14 cellular contexts compared by ENCODE assay signal in the genomic region with DNA sequence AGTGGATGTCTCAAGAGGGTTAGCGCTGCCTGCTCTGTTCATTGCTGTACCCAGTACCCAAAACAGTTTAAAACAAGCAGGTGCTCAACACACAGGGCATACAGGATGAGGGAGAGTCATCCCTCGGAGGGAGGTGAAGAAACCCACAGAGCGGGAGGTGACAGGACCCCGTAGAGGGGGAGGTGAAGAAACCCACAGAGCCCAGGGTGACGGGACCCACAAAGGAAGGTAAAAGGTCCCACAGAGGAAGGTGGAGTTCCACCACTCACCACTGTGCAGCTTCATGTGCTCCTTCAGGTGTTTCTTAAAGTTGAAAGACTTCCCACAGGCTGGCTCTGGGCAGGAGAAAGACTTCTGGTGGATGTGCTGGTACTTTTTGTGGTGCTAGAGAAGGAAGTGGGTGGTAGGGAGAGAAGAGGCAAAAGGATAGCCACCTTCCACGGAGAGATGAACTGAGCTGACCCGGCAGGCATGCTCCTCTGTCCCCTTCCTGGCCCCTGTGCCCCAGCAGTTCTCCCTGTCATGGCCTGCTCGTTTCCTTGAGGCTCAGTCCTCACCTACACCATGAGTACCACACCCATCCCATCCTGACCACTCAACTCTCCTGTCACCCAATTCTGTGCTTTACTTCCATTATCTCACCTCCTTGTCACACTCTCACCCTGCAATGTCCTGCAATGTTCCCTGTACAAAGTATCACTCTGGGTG. TPM values are rescaled to one million over a fixed set of nuclear protein-coding genes. Genes with fewer than 3 reads are reported as not detected.
DNase-seq lines count a peak whose midpoint lies in the region; ATAC-seq lines count a peak whose summit lies in the region.
"Had no signal": no experiment of that assay in that cellular context is flagged by ENCODE, and none has a peak within 500 bp of the region (broad histone marks: within the 10 kb centered on the region; RNA-seq: fewer than 3 reads in every experiment).

No MANE protein-coding gene starts in this region.

- peak overlapping the region; percentile 44 for H3K27ac Mint-ChIP-seq in activated naive CD4-positive, alpha-beta T cell treated with anti-CD3 and anti-CD28 coated beads for 36 hours
- H3K27ac Mint-ChIP-seq in activated T-helper 1 cell treated with anti-CD3 and anti-CD28 coated beads, Interleukin-12 subunit alpha, Interleukin-12 subunit beta, Interleukin-2, Interleukin-4 antibody, amounts not matched to agents 30 ng/mL and 10 ng/mL and 1 ng/mL, durations not matched to agents 14 hours and 24 hours and 36 hours: peak overlapping the region; percentile 54
- peak overlapping the region in 1 of 10 donors; percentile 90 for H3K27ac Mint-ChIP-seq in naive thymus-derived CD8-positive, alpha-beta T cell

- no peaks in the 10 kb centered on the region for H3K9me3 Mint-ChIP-seq in activated naive CD4-positive, alpha-beta T cell treated with anti-CD3 and anti-CD28 coated beads for 36 hours
- H3K9me3 Mint-ChIP-seq in activated T-helper 1 cell treated with anti-CD3 and anti-CD28 coated beads, Interleukin-12 subunit alpha, Interleukin-12 subunit beta, Interleukin-2, Interleukin-4 antibody, amounts not matched to agents 30 ng/mL and 10 ng/mL and 1 ng/mL, durations not matched to agents 14 hours and 24 hours and 36 hours: no peaks in the 10 kb centered on the region
- H3K9me3 Mint-ChIP-seq in naive thymus-derived CD8-positive, alpha-beta T cell: no peaks in the 10 kb centered on the region
- H3K9me3 Mint-ChIP-seq: activated naive CD4-positive, alpha-beta T cell treated with anti-CD3 and anti-CD28 coated beads, Interleukin-2, amount 50 U/mL, for 24 hours had no signal

- ATAC-seq in naive thymus-derived CD8-positive, alpha-beta T cell: peak; percentile 58 to 78
- no peak for ATAC-seq in GM18907 (IDR thresholded peaks at IDR 0.05; ENCODE audit: unreplicated experiment)
- ATAC-seq in GM21423 (IDR thresholded peaks at IDR 0.05; ENCODE audit: unreplicated experiment): no peak

- intact Hi-C loops in activated naive CD4-positive, alpha-beta T cell treated with anti-CD3 and anti-CD28 coated beads for 36 hours (cut with micrococcal nuclease): no loop called here
- intact Hi-C loops in activated T-helper 1 cell treated with anti-CD3 and anti-CD28 coated beads, Interleukin-12 subunit alpha, Interleukin-12 subunit beta, Interleukin-2, Interleukin-4 antibody, amounts not matched to agents 30 ng/mL and 10 ng/mL and 1 ng/mL, durations not matched to agents 14 hours and 24 hours and 36 hours (cut with micrococcal nuclease): no loop called here

- peaks cover 40% of the 10 kb centered on the region for H3K4me1 Mint-ChIP-seq in activated naive CD4-positive, alpha-beta T cell treated with anti-CD3 and anti-CD28 coated beads for 36 hours (ENCODE audit: low read depth)
- H3K4me1 Mint-ChIP-seq in activated T-helper 1 cell treated with anti-CD3 and anti-CD28 coated beads, Interleukin-12 subunit alpha, Interleukin-12 subunit beta, Interleukin-2, Interleukin-4 antibody, amounts not matched to agents 30 ng/mL and 10 ng/mL and 1 ng/mL, durations not matched to agents 14 hours and 24 hours and 36 hours (ENCODE audit: low read depth): peaks cover 11% of the 10 kb centered on the region
- H3K4me1 Mint-ChIP-seq in naive thymus-derived CD8-positive, alpha-beta T cell: peaks cover 25 to 32% (median 26%) of the 10 kb centered on the region in 4 donors

- no peak overlapping the region for H3K4me3 Mint-ChIP-seq in activated naive CD4-positive, alpha-beta T cell treated with anti-CD3 and anti-CD28 coated beads for 36 hours
- no peak overlapping the region for H3K4me3 Mint-ChIP-seq in activated T-helper 1 cell treated with anti-CD3 and anti-CD28 coated beads, Interleukin-12 subunit alpha, Interleukin-12 subunit beta, Interleukin-2, Interleukin-4 antibody, amounts not matched to agents 30 ng/mL and 10 ng/mL and 1 ng/mL, durations not matched to agents 14 hours and 24 hours and 36 hours
- H3K4me3 Mint-ChIP-seq in naive thymus-derived CD8-positive, alpha-beta T cell: peak overlapping the region in 1 of 10 donors; percentile 41

- POLR2A ChIA-PET in naive thymus-derived CD8-positive, alpha-beta T cell (lab: Charles Lee): interaction anchor here (0.9 to 9.2 kb wide), 2 partner anchors 10 to 16 kb away, joined by 3 to 141 read pairs; partner anchors contain the start of gene ZNF672

- H3K36me3 Mint-ChIP-seq in activated naive CD4-positive, alpha-beta T cell treated with anti-CD3 and anti-CD28 coated beads for 36 hours (ENCODE audit: low read depth): peaks cover 37% of the 10 kb centered on the region
- peaks cover 33% of the 10 kb centered on the region for H3K36me3 Mint-ChIP-seq in activated T-helper 1 cell treated with anti-CD3 and anti-CD28 coated beads, Interleukin-12 subunit alpha, Interleukin-12 subunit beta, Interleukin-2, Interleukin-4 antibody, amounts not matched to agents 30 ng/mL and 10 ng/mL and 1 ng/mL, durations not matched to agents 14 hours and 24 hours and 36 hours (ENCODE audit: low read depth)
- H3K36me3 Mint-ChIP-seq in naive thymus-derived CD8-positive, alpha-beta T cell: peaks cover 0 to 13% (median 8%) of the 10 kb centered on the region in 3 donors

- CTCF ChIA-PET in activated naive CD4-positive, alpha-beta T cell treated with anti-CD3 and anti-CD28 coated beads for 36 hours (lab: Charles Lee): no interaction called here

- DNase-seq in activated naive CD4-positive, alpha-beta T cell treated with anti-CD3 and anti-CD28 coated beads for 36 hours: no peak
- no peak for DNase-seq in activated naive CD4-positive, alpha-beta T cell (lab: John Stamatoyannopoulos, UW)
- DNase-seq in activated T-helper 1 cell treated with anti-CD3 and anti-CD28 coated beads, Interleukin-12 subunit alpha, Interleukin-12 subunit beta, Interleukin-2, Interleukin-4 antibody, amounts not matched to agents 30 ng/mL and 10 ng/mL and 1 ng/mL, durations not matched to agents 14 hours and 24 hours and 36 hours (ENCODE audit: low spot score): no peak
- peak in 7 of 10 donors; percentile 19 to 72 (median 53) for DNase-seq in naive thymus-derived CD8-positive, alpha-beta T cell
- no peak for DNase-seq in DMS114 treated with DMSO at 0.1 percent for 48 hours (lab: John Stamatoyannopoulos, UW; ENCODE audit: unreplicated experiment)
- no peak for DNase-seq in DMS 273 treated with DMSO at 0.1 percent for 48 hours (lab: John Stamatoyannopoulos, UW)
- DNase-seq: foreskin melanocyte, GOT3, NCI-H82, SW 1271, transverse colon had no signal

- H3K27me3 Mint-ChIP-seq in activated naive CD4-positive, alpha-beta T cell treated with anti-CD3 and anti-CD28 coated beads for 36 hours (ENCODE audit: low read depth): no peaks in the 10 kb centered on the region
- no peaks in the 10 kb centered on the region for H3K27me3 Mint-ChIP-seq in activated T-helper 1 cell treated with anti-CD3 and anti-CD28 coated beads, Interleukin-12 subunit alpha, Interleukin-12 subunit beta, Interleukin-2, Interleukin-4 antibody, amounts not matched to agents 30 ng/mL and 10 ng/mL and 1 ng/mL, durations not matched to agents 14 hours and 24 hours and 36 hours (ENCODE audit: insufficient read depth)
- H3K27me3 Mint-ChIP-seq in naive thymus-derived CD8-positive, alpha-beta T cell: no peaks in the 10 kb centered on the region
- H3K27me3 Mint-ChIP-seq: activated naive CD4-positive, alpha-beta T cell treated with anti-CD3 and anti-CD28 coated beads, Interleukin-2, amount 50 U/mL, for 24 hours had no signal

RNA-seq across cellular contexts. Expression of gene ZNF692, which starts 5.1 kb away (rescaled TPM):
- total RNA-seq in activated naive CD4-positive, alpha-beta T cell treated with anti-CD3 and anti-CD28 coated beads for 36 hours: 10 to 100 TPM; 87.6 to 88.7 TPM
- total RNA-seq in activated T-helper 1 cell treated with anti-CD3 and anti-CD28 coated beads, Interleukin-12 subunit alpha, Interleukin-12 subunit beta, Interleukin-2, Interleukin-4 antibody, amounts not matched to agents 30 ng/mL and 10 ng/mL and 1 ng/mL, durations not matched to agents 14 hours and 24 hours and 36 hours: 89.6 and 91.0 TPM in 2 replicates
- 10 to 100 TPM; 68.9 to 69.6 TPM for total RNA-seq in naive thymus-derived CD8-positive, alpha-beta T cell
- polyA plus RNA-seq in naive thymus-derived CD8-positive, alpha-beta T cell: 1 to 10 TPM; 5.2 to 9.3 (median 5.9) TPM

RNA-seq across cellular contexts. Expression of gene ZNF672, which starts 15.8 kb away (rescaled TPM):
- total RNA-seq in activated naive CD4-positive, alpha-beta T cell treated with anti-CD3 and anti-CD28 coated beads for 36 hours: 10 to 100 TPM; 51.6 to 53.4 TPM
- 42.3 and 45.2 TPM in 2 replicates for total RNA-seq in activated T-helper 1 cell treated with anti-CD3 and anti-CD28 coated beads, Interleukin-12 subunit alpha, Interleukin-12 subunit beta, Interleukin-2, Interleukin-4 antibody, amounts not matched to agents 30 ng/mL and 10 ng/mL and 1 ng/mL, durations not matched to agents 14 hours and 24 hours and 36 hours
- 10 to 100 TPM; 35.8 to 37.2 TPM for total RNA-seq in naive thymus-derived CD8-positive, alpha-beta T cell
- 10 to 100 TPM; 17.9 to 25.6 (median 19.6) TPM for polyA plus RNA-seq in naive thymus-derived CD8-positive, alpha-beta T cell

RNA-seq across cellular contexts. Expression of gene SH3BP5L, which starts 28.1 kb away (rescaled TPM):
- 10 to 100 TPM; 20.3 to 20.5 TPM for total RNA-seq in activated naive CD4-positive, alpha-beta T cell treated with anti-CD3 and anti-CD28 coated beads for 36 hours
- 29.0 and 30.9 TPM in 2 replicates for total RNA-seq in activated T-helper 1 cell treated with anti-CD3 and anti-CD28 coated beads, Interleukin-12 subunit alpha, Interleukin-12 subunit beta, Interleukin-2, Interleukin-4 antibody, amounts not matched to agents 30 ng/mL and 10 ng/mL and 1 ng/mL, durations not matched to agents 14 hours and 24 hours and 36 hours
- total RNA-seq in naive thymus-derived CD8-positive, alpha-beta T cell: 10 to 100 TPM; 28.5 to 29.9 TPM
- 1 to 10 TPM; 1.6 to 3.5 (median 2.6) TPM for polyA plus RNA-seq in naive thymus-derived CD8-positive, alpha-beta T cell

RNA-seq across cellular contexts. Expression of gene PGBD2, which starts 52.2 kb away (rescaled TPM):
- 1 to 10 TPM; 3.0 to 3.5 TPM for total RNA-seq in activated naive CD4-positive, alpha-beta T cell treated with anti-CD3 and anti-CD28 coated beads for 36 hours
- 7.2 and 8.4 TPM in 2 replicates for total RNA-seq in activated T-helper 1 cell treated with anti-CD3 and anti-CD28 coated beads, Interleukin-12 subunit alpha, Interleukin-12 subunit beta, Interleukin-2, Interleukin-4 antibody, amounts not matched to agents 30 ng/mL and 10 ng/mL and 1 ng/mL, durations not matched to agents 14 hours and 24 hours and 36 hours
- 10 to 100 TPM; 14.3 to 14.5 TPM for total RNA-seq in naive thymus-derived CD8-positive, alpha-beta T cell
- polyA plus RNA-seq in naive thymus-derived CD8-positive, alpha-beta T cell: 1 to 10 TPM; 5.3 to 9.9 (median 6.5) TPM

Comparison
In these comparisons a context has a peak if more than half of its experiments do, and no peak if none do; other contexts are left out.
1. DNase-seq: peak in naive thymus-derived CD8-positive, alpha-beta T cell (7 of 10); none in activated naive CD4-positive, alpha-beta T cell treated with anti-CD3 and anti-CD28 coated beads for 36 hours (single experiment), activated naive CD4-positive, alpha-beta T cell (0 of 4), activated T-helper 1 cell treated with anti-CD3 and anti-CD28 coated beads, Interleukin-12 subunit alpha, Interleukin-12 subunit beta, Interleukin-2, Interleukin-4 antibody, amounts not matched to agents 30 ng/mL and 10 ng/mL and 1 ng/mL, durations not matched to agents 14 hours and 24 hours and 36 hours (single experiment), DMS114 treated with DMSO at 0.1 percent for 48 hours (single experiment) and DMS 273 treated with DMSO at 0.1 percent for 48 hours (single experiment).
2. ATAC-seq: peak in naive thymus-derived CD8-positive, alpha-beta T cell (2 of 2); none in GM18907 (single experiment) and GM21423 (single experiment).